17 cellular contexts compared by ENCODE assay signal in the genomic region with DNA sequence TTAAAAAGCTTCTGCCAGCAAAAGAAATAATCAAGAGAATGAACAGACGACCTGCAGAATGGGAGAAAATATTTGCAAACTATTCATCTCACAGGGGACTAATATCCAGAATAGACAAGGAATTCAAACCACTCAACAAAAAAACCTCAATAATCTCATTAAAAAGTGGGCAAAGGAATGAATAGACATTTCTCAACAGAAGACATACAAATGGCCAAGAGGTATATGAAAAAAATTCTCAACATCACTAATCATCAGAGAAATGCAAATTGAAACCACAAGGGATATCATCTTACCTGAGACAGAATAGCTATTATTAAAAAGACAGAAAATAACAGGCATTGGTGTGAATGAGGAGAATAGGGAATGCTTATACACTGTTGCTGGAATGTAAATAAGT.
DNase-seq lines count a peak whose midpoint lies in the region; FAIRE-seq and TF ChIP-seq lines count a peak whose summit lies in the region.
"Had no signal": no experiment of that assay in that cellular context is flagged by ENCODE, and none has a peak within 500 bp of the region (broad histone marks: within the 10 kb centered on the region; RNA-seq: fewer than 3 reads in every experiment).

No MANE protein-coding gene starts in this region.

- DNase-seq in NCI-H2171 treated with DMSO at 0.1 percent for 48 hours (lab: John Stamatoyannopoulos, UW) (peak; percentile 64), NCI-H2171 (lab: John Stamatoyannopoulos, UW) (no peak), RPMI7951 (ENCODE audit: low read depth) (peak; percentile 46), fibroblast of villous mesenchyme (ENCODE audit: low read depth) (peak; percentile 17), urothelium cell line (ENCODE audit: low spot score) (no peak), NCI-H1694 (lab: John Stamatoyannopoulos, UW) (no peak), NOMO-1 treated with dmso at 0.1 percent for 144 hours (lab: John Stamatoyannopoulos, UW; ENCODE audit: unreplicated experiment) (no peak)
- DNase-seq in activated CD4-positive, CD25-positive, alpha-beta regulatory T cell treated with anti-CD3 and anti-CD28 coated beads, Interleukin-2, amount 50 U/mL, for 72 hours = no peak
- DNase-seq: 8988T; CD4-positive, alpha-beta memory T cell; GOT3; MV-4-11; NCI-H1417 treated with DMSO at 0.1 percent for 48 hours; NCI-H2029 treated with DMSO at 0.1 percent for 48 hours; NCI-H226; NCI-H69 had no signal

- TF ChIP-seq CTCF in fibroblast of villous mesenchyme (IDR thresholded peaks at IDR 0.05; ENCODE audit: insufficient read depth, low read depth, low read length) = no peak

- H3K4me3 ChIP-seq in fibroblast of villous mesenchyme (ENCODE audit: low read depth, low read length) = no peak overlapping the region
- H3K4me3 ChIP-seq: GM12878 had no signal

- FAIRE-seq in urothelium cell line (lab: Jason Lieb, UNC) = peak; percentile 69
- FAIRE-seq: GM12878 had no signal

Comparison
In these comparisons a context has a peak if more than half of its experiments do, and no peak if none do; other contexts are left out.
1. DNase-seq: peak in NCI-H2171 treated with DMSO at 0.1 percent for 48 hours (single experiment), RPMI7951 (single experiment) and fibroblast of villous mesenchyme (single experiment); none in NCI-H2171 (single experiment), urothelium cell line (single experiment), NCI-H1694 (single experiment), activated CD4-positive, CD25-positive, alpha-beta regulatory T cell treated with anti-CD3 and anti-CD28 coated beads, Interleukin-2, amount 50 U/mL, for 72 hours (single experiment) and NOMO-1 treated with dmso at 0.1 percent for 144 hours (single experiment).